In genomic region chr20:53655909-53656652, GRCh38 we compare ENCODE assay signal across 9 cellular contexts.
DNase-seq lines count a peak whose midpoint lies in the region; ATAC-seq and TF ChIP-seq lines count a peak whose summit lies in the region.
"Had no signal": no experiment of that assay in that cellular context is flagged by ENCODE, and none has a peak within 500 bp of the region (broad histone marks: within the 10 kb centered on the region; RNA-seq: fewer than 3 reads in every experiment).

No MANE protein-coding gene starts in this region.

- TF ChIP-seq CTCF in VCaP (conservative IDR thresholded peaks at IDR 0.05) (no peak), hepatocyte (IDR thresholded peaks at IDR 0.05; ENCODE audit: poor library complexity) (no peak), tibial artery (IDR thresholded peaks at IDR 0.05) (no peak)

- H3K27ac ChIP-seq in VCaP = peak overlapping the region; percentile 39
- peak overlapping the region; percentile 21 for H3K27ac ChIP-seq in hepatocyte
- peak overlapping the region; percentile 41 to 61 for H3K27ac ChIP-seq in tibial artery

- H3K9me3 ChIP-seq in hepatocyte (ENCODE audit: low read depth) (no peaks in the 10 kb centered on the region), tibial artery (no peaks in the 10 kb centered on the region)
- H3K9me3 ChIP-seq: BLaER1 had no signal

- no peak for DNase-seq in activated T-cell treated with anti-CD3 and anti-CD28 coated beads, Interleukin-2, amount 50 U/mL, for 72 hours
- no peak for DNase-seq in activated T-cell treated with anti-CD3 and anti-CD28 coated beads, Interleukin-2, amount 50 U/mL, for 48 hours
- DNase-seq in hepatocyte (ENCODE audit: low spot score) (no peak), tibial artery (no peak), NCI-H2196 (lab: John Stamatoyannopoulos, UW; ENCODE audit: unreplicated experiment) (no peak)
- DNase-seq in activated CD4-positive, alpha-beta T cell treated with anti-CD3 and anti-CD28 coated beads for 4 hours = no peak

- 52% methylated on average over 6 of the region's 6 CpGs for WGBS in hepatocyte (ENCODE audit: low lambda C conversion rate, missing lambda C conversion rate)

- H3K9me2 ChIP-seq in hepatocyte (replicated peaks; ENCODE audit: insufficient read depth) = no peaks in the 10 kb centered on the region

- intact Hi-C loops in tibial artery (cut with DNase I; ENCODE audit: low total_unique reads) = no loop called here

- H3K4me3 ChIP-seq in hepatocyte (no peak overlapping the region), tibial artery (no peak overlapping the region)

- peak overlapping the region; percentile 69 to 89 for H3K4me3 Mint-ChIP-seq in activated T-cell treated with anti-CD3 and anti-CD28 coated beads, Interleukin-2, amount 50 U/mL, for 72 hours

- no peaks in the 10 kb centered on the region for H4K20me1 ChIP-seq in hepatocyte (ENCODE audit: insufficient read depth, poor library complexity, severe bottlenecking)
- H4K20me1 ChIP-seq: BLaER1 had no signal

- H3K36me3 ChIP-seq in hepatocyte (replicated peaks; ENCODE audit: insufficient read depth, low read depth) (no peaks in the 10 kb centered on the region), tibial artery (no peaks in the 10 kb centered on the region)
- H3K36me3 ChIP-seq: BLaER1 had no signal

- H2AFZ ChIP-seq in hepatocyte = no peak overlapping the region

- ATAC-seq in activated T-cell treated with anti-CD3 and anti-CD28 coated beads, Interleukin-2, amount 50 U/mL, for 72 hours (replicated peaks in 1 of 2) = peak in 1 of 2 donors; percentile 1
- no peak for ATAC-seq in GM21825 (IDR thresholded peaks at IDR 0.05; ENCODE audit: unreplicated experiment)

- H3K79me2 ChIP-seq in hepatocyte = no peaks in the 10 kb centered on the region

- no peak overlapping the region for H3K4me2 ChIP-seq in hepatocyte

- H3K4me1 ChIP-seq in hepatocyte (ENCODE audit: insufficient read depth) (peaks cover 44% of the 10 kb centered on the region), tibial artery (peaks cover 0 to 37% (median 22%) of the 10 kb centered on the region in 4 donors)

- no peaks in the 10 kb centered on the region for H3K9me3 Mint-ChIP-seq in activated T-cell treated with anti-CD3 and anti-CD28 coated beads, Interleukin-2, amount 50 U/mL, for 72 hours

- H3K27me3 Mint-ChIP-seq in activated T-cell treated with anti-CD3 and anti-CD28 coated beads, Interleukin-2, amount 50 U/mL, for 72 hours (ENCODE audit: low read depth) = no peaks in the 10 kb centered on the region

- no peaks in the 10 kb centered on the region for H3K36me3 Mint-ChIP-seq in activated T-cell treated with anti-CD3 and anti-CD28 coated beads, Interleukin-2, amount 50 U/mL, for 72 hours (ENCODE audit: insufficient read depth in 2 of 2)

- peak overlapping the region; percentile 98 for H3K27ac Mint-ChIP-seq in activated T-cell treated with anti-CD3 and anti-CD28 coated beads, Interleukin-2, amount 50 U/mL, for 72 hours

- H3K27me3 ChIP-seq in hepatocyte = no peaks in the 10 kb centered on the region
- H3K27me3 ChIP-seq in tibial artery = no peaks in the 10 kb centered on the region

- H3K4me1 Mint-ChIP-seq in activated T-cell treated with anti-CD3 and anti-CD28 coated beads, Interleukin-2, amount 50 U/mL, for 72 hours (ENCODE audit: low read depth) = peaks cover 89% of the 10 kb centered on the region
